Comparison of ENCODE assay signal across 8 cellular contexts in genomic region chr12:32679910-32680217, GRCh38. TPM values are rescaled to one million over a fixed set of nuclear protein-coding genes. Genes with fewer than 3 reads are reported as not detected.
A peak's percentile ranks its signal among the peaks of the same experiment; 100 is the strongest.
DNase-seq lines count a peak whose midpoint lies in the region; ATAC-seq and TF ChIP-seq lines count a peak whose summit lies in the region.

No MANE protein-coding gene starts in this region.

- BruUV-seq in MCF 10A (replicated peaks; lab: Mats Ljungman, UMichigan) = no TSS peak

- H3K36me3 Mint-ChIP-seq in HFFc6 (ENCODE audit: low read depth) (no peaks in the 10 kb centered on the region), MCF 10A (ENCODE audit: insufficient read depth, unreplicated experiment) (peaks cover 8% of the 10 kb centered on the region)

- H3K4me1 ChIP-seq in ACC112 (ENCODE audit: control insufficient read depth, insufficient read depth, low read length, unreplicated experiment) (peaks cover 13% of the 10 kb centered on the region), mucosa of rectum (ENCODE audit: control insufficient read depth in 2 of 2, insufficient read depth in 2 of 2, low read length in 2 of 2) (peaks cover 5 to 8% of the 10 kb centered on the region in 2 donors)

- ATAC-seq in HG02759 (IDR thresholded peaks at IDR 0.05; ENCODE audit: unreplicated experiment) = no peak

- DNase-seq in HFFc6 (no peak), MCF 10A (ENCODE audit: unreplicated experiment) (no peak), SK-N-DZ (ENCODE audit: low spot score) (no peak), cerebellar nuclear complex (lab: John Stamatoyannopoulos, UW) (no peak), NCI-H526 treated with DMSO at 0.1 percent for 48 hours (lab: John Stamatoyannopoulos, UW) (no peak)

- H3K27me3 ChIP-seq in ACC112 (ENCODE audit: insufficient read depth, low read length) (no peaks in the 10 kb centered on the region), mucosa of rectum (ENCODE audit: control insufficient read depth in 2 of 2, insufficient read depth in 2 of 2, low read length in 2 of 2) (no peaks in the 10 kb centered on the region)

- peak overlapping the region; percentile 81 for H3K27ac ChIP-seq in ACC112 (ENCODE audit: low read depth, low read length)
- peak overlapping the region; percentile 95 to 96 for H3K27ac ChIP-seq in mucosa of rectum (ENCODE audit: low read depth in 2 of 2, low read length in 2 of 2)

- peaks cover 50% of the 10 kb centered on the region for H3K79me2 ChIP-seq in ACC112 (ENCODE audit: control insufficient read depth, insufficient read depth, low read length, unreplicated experiment)

- intact Hi-C loops in MCF 10A (cut with micrococcal nuclease) = loop anchor here (10.0 kb wide), 1 partner anchor 215 kb away; the partner anchor contains the start of gene PKP2

- no peak for TF ChIP-seq CTCF in HFFc6 (IDR thresholded peaks at IDR 0.05)
- no peak for TF ChIP-seq CTCF in MCF 10A (IDR thresholded peaks at IDR 0.05; ENCODE audit: unreplicated experiment)

- H3K27me3 Mint-ChIP-seq in HFFc6 (ENCODE audit: insufficient read depth) = no peaks in the 10 kb centered on the region; the same call in 1 of the 2 replicates
- H3K27me3 Mint-ChIP-seq in MCF 10A (ENCODE audit: insufficient read depth, unreplicated experiment) = no peaks in the 10 kb centered on the region

- peaks cover 6% of the 10 kb centered on the region; the same call in 1 of the 2 replicates for H3K9me3 Mint-ChIP-seq in HFFc6
- no peaks in the 10 kb centered on the region for H3K9me3 Mint-ChIP-seq in MCF 10A (ENCODE audit: unreplicated experiment)

- H2AFZ ChIP-seq in ACC112 (ENCODE audit: low read length, unreplicated experiment) = peak overlapping the region; percentile 52

- H3K4me3 ChIP-seq in ACC112 (ENCODE audit: low read depth, low read length) = peak overlapping the region; percentile 91
- H3K4me3 ChIP-seq in mucosa of rectum (ENCODE audit: low read length in 2 of 2) = peak overlapping the region; percentile 81 to 89

- H3K27ac Mint-ChIP-seq in HFFc6 (peak overlapping the region; percentile 89), MCF 10A (ENCODE audit: low read depth, unreplicated experiment) (peak overlapping the region; percentile 91)

- H3K36me3 ChIP-seq in ACC112 (ENCODE audit: insufficient read depth, low read length) = no peaks in the 10 kb centered on the region
- H3K36me3 ChIP-seq in mucosa of rectum (ENCODE audit: control insufficient read depth in 2 of 2, insufficient read depth in 2 of 2, low read length in 2 of 2) = no peaks in the 10 kb centered on the region

- H3K4me1 Mint-ChIP-seq in HFFc6 (ENCODE audit: low read depth) (peaks cover 42% of the 10 kb centered on the region), MCF 10A (ENCODE audit: insufficient read depth, unreplicated experiment) (peaks cover 9% of the 10 kb centered on the region)

- no peaks in the 10 kb centered on the region for H3K9me3 ChIP-seq in mucosa of rectum (ENCODE audit: control insufficient read depth in 2 of 2, low read length in 2 of 2)

- CTCF ChIA-PET in MCF 10A (lab: Yijun Ruan, JAX) = no interaction called here

- H3K9ac ChIP-seq in mucosa of rectum (ENCODE audit: low read depth in 1 of 2, low read length in 2 of 2) = peak overlapping the region; percentile 94 to 95

- POLR2A ChIA-PET in MCF 10A (lab: Yijun Ruan, JAX) = interaction anchor here (0.6 to 4.2 kb wide), 8 partner anchors 10 to 294 kb away, joined by 3 to 28 read pairs (median 5); partner anchors contain the start of genes FGD4 and YARS2

- peak overlapping the region; percentile 96 for H3K4me3 Mint-ChIP-seq in HFFc6
- peak overlapping the region; percentile 92 for H3K4me3 Mint-ChIP-seq in MCF 10A (ENCODE audit: unreplicated experiment)

RNA-seq across cellular contexts. Expression of gene DNM1L, which starts 0.8 kb away (rescaled TPM):
- total RNA-seq in HFFc6 (2021; fragmentation: NEBNext Ultra II Directional; extraction: Animal tissue kit (Norgen Biotek cat#: 25700)) = 10 to 100 TPM; 53.3 to 62.2 (median 61.6) TPM
- total RNA-seq in MCF 10A (2022) = 72.5 and 86.9 TPM in 2 replicates
- polyA plus RNA-seq in SK-N-DZ (2014; cell fraction: cytosol; rRNA removed) = 100 and 108 TPM in 2 replicates
- 130 and 162 TPM in 2 replicates for polyA plus RNA-seq in SK-N-DZ (2014; cell fraction: nucleus; rRNA removed)
